In genomic region chr6:162372092-162372491, GRCh38 we compare ENCODE assay signal across 28 cellular contexts.
"Had no signal": no experiment of that assay in that cellular context is flagged by ENCODE, and none has a peak within 500 bp of the region (broad histone marks: within the 10 kb centered on the region; RNA-seq: fewer than 3 reads in every experiment).

No MANE protein-coding gene starts in this region.

- DNase-seq: activated CD4-positive, alpha-beta T cell treated with anti-CD3 and anti-CD28 coated beads, Interleukin-2, amount 10 ng/mL, durations not matched to agents 24 days and 14 days; activated CD4-positive, alpha-beta T cell treated with anti-CD3 and anti-CD28 coated beads, Interleukin-2, amount 50 U/mL, for 4 hours; activated CD8-positive, alpha-beta T cell treated with anti-CD3 and anti-CD28 coated beads for 36 hours; activated effector memory CD4-positive, alpha-beta T cell treated with anti-CD3 and anti-CD28 coated beads, Interleukin-2, amount 50 U/mL, for 16 hours; activated naive CD4-positive, alpha-beta T cell; activated naive CD4-positive, alpha-beta T cell treated with anti-CD3 and anti-CD28 coated beads, Interleukin-2, amount 50 U/mL, for 16 hours; activated naive CD8-positive, alpha-beta T cell treated with anti-CD3 and anti-CD28 coated beads for 36 hours; activated T-cell treated with anti-CD3 and anti-CD28 coated beads, Interleukin-2, amount 50 U/mL, for 1 hour; activated T-cell treated with anti-CD3 and anti-CD28 coated beads, Interleukin-2, amount 50 U/mL, for 72 hours; amniotic stem cell; aorta; brain microvascular endothelial cell; MM.1S; MV-4-11; NCI-H1092; NCI-H1436 treated with DMSO at 0.1 percent for 48 hours; NCI-H1694 treated with DMSO at 0.1 percent for 48 hours; NCI-H2029; NCI-H2107; NCI-H345; NCI-H524 treated with DMSO at 0.1 percent for 48 hours; OCI-M1; SHP77 treated with DMSO at 0.1 percent for 48 hours; SK-N-SH had no signal

- H3K4me3 ChIP-seq: SJSA1 had no signal

- H3K4me1 ChIP-seq: SJSA1 had no signal

- H3K9me3 ChIP-seq: SK-N-SH had no signal

- H3K9ac ChIP-seq: KMS-11, SK-N-SH had no signal

- H3K36me3 ChIP-seq: brain microvascular endothelial cell, SJSA1 had no signal

- H3K27ac ChIP-seq: brain microvascular endothelial cell, KMS-11, SJSA1 had no signal

- FAIRE-seq: TTC549 had no signal

- H3K4me2 ChIP-seq: KMS-11, SK-N-SH had no signal

- H3K27me3 ChIP-seq: brain microvascular endothelial cell, SJSA1 had no signal

- ATAC-seq: activated CD8-positive, alpha-beta T cell treated with anti-CD3 and anti-CD28 coated beads for 36 hours; activated T-cell treated with anti-CD3 and anti-CD28 coated beads, Interleukin-2, amount 50 U/mL, for 72 hours; activated T-helper 17 cell treated with anti-CD3 and anti-CD28 coated beads, Interleukin-2, amount 50 U/mL, for 72 hours had no signal
